1 cellular context compared by ENCODE assay signal in the genomic region with DNA sequence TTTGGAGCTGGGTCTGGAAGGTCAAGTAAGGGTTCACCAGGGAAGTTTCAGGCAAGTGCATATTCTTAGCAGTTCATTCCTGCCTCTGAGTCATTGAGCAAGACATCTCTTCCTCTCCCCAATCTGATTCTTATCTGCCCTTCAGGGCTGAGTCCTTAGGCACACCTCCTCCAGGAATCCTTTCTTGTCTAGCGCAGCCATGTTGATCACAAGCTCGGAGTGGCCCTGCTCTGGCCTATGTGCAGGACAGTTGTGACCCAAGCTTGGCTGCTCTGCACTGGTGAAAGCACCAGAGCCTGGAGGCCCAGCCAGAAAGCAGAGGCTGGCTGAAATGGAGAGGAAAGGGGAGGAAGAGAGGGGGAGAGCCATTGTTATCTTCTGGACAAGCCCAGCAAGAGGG.
A peak's percentile ranks its signal among the peaks of the same experiment; 100 is the strongest.
TF ChIP-seq lines count a peak whose summit lies in the region.

No MANE protein-coding gene starts in this region.

TF ChIP-seq in SK-N-SH, 30 proteins besides CTCF, POLR2A, EP300 and RAD21 (continued from another document):
- TF ChIP-seq POLR2AphosphoS5 (IDR thresholded peaks at IDR 0.05; ENCODE audit: low read depth, low read length), result peak; percentile 27; the same call in 1 of the 2 replicates
- TF ChIP-seq ELF1 (IDR thresholded peaks at IDR 0.05), result no peak
- TF ChIP-seq FOXM1 (IDR thresholded peaks at IDR 0.05; ENCODE audit: low read depth), result 0 out of 2 replicates have a peak, but pooled peaks have one; percentile 35
- no peak for TF ChIP-seq FOXJ3 (CRISPR knock-in tag; IDR thresholded peaks at IDR 0.05)
- TF ChIP-seq, protein P1, sequence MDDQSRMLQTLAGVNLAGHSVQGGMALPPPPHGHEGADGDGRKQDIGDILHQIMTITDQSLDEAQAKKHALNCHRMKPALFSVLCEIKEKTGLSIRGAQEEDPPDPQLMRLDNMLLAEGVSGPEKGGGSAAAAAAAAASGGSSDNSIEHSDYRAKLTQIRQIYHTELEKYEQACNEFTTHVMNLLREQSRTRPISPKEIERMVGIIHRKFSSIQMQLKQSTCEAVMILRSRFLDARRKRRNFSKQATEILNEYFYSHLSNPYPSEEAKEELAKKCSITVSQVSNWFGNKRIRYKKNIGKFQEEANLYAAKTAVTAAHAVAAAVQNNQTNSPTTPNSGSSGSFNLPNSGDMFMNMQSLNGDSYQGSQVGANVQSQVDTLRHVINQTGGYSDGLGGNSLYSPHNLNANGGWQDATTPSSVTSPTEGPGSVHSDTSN (IDR thresholded peaks at IDR 0.05), result peak; percentile 56; the same call in 1 of the 2 replicates
- peak; percentile 88 for TF ChIP-seq FOSL2 (IDR thresholded peaks at IDR 0.05; ENCODE audit: borderline replicate concordance, low read depth)
- TF ChIP-seq SIN3A (IDR thresholded peaks at IDR 0.05; ENCODE audit: borderline replicate concordance, low read depth, low read length), result 0 out of 2 replicates have a peak, but pooled peaks have one; percentile 23
- TF ChIP-seq TEAD4 (IDR thresholded peaks at IDR 0.05; ENCODE audit: borderline replicate concordance, insufficient read depth), result peak; percentile 75
- peak; percentile 56 for TF ChIP-seq NFIC (IDR thresholded peaks at IDR 0.05; ENCODE audit: borderline replicate concordance)
- TF ChIP-seq MEF2A (IDR thresholded peaks at IDR 0.05; ENCODE audit: borderline replicate concordance, low read depth), result no peak
- TF ChIP-seq, protein P2, sequence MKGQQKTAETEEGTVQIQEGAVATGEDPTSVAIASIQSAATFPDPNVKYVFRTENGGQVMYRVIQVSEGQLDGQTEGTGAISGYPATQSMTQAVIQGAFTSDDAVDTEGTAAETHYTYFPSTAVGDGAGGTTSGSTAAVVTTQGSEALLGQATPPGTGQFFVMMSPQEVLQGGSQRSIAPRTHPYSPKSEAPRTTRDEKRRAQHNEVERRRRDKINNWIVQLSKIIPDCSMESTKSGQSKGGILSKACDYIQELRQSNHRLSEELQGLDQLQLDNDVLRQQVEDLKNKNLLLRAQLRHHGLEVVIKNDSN (IDR thresholded peaks at IDR 0.05; ENCODE audit: borderline replicate concordance, low read depth), result peak; percentile 36; the same call in 1 of the 2 replicates
- TF ChIP-seq RXRA (IDR thresholded peaks at IDR 0.05; ENCODE audit: borderline replicate concordance, low read depth), result peak; percentile 95
- TF ChIP-seq JUND (IDR thresholded peaks at IDR 0.05), result peak; percentile 84
- no peak for TF ChIP-seq GATA2 (CRISPR knock-in tag; IDR thresholded peaks at IDR 0.05)
- TF ChIP-seq MXI1 (IDR thresholded peaks at IDR 0.05; ENCODE audit: low read depth, low read length), result no peak
- TF ChIP-seq, protein P3, sequence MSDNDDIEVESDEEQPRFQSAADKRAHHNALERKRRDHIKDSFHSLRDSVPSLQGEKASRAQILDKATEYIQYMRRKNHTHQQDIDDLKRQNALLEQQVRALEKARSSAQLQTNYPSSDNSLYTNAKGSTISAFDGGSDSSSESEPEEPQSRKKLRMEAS (IDR thresholded peaks at IDR 0.05; ENCODE audit: low read depth), result peak; percentile 51; the same call in 1 of the 2 replicates
- TF ChIP-seq TCF12 (IDR thresholded peaks at IDR 0.05), result peak; percentile 77
